26 cellular contexts compared by ENCODE assay signal in the genomic region with DNA sequence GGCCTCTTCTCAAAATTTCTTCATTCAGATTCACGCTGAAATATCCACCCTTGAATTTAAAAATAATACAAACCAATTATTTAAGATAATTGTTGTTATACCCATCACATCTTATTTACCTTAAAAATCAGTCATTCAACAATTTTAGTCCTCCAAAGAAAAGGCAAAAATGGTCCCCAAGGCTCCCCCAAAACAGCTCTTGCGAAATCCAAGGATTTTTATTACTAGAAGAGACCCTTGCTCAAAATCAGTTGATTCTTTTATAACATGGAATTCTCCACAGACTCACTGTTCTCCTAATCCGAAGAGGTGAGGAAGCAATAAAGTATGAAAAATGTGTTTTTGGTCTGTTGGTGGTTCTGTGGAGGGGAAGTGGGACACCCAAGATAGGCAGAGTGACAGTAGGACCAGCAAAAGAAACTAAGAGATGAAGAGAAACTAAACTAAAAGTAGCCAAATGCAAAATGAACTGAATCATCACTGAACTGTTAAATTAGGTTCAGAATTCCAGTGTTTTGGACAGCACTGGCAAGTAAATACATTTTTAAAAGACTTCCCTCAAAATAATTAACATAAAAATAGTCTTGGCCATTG. TPM values are rescaled to one million over a fixed set of nuclear protein-coding genes. Genes with fewer than 3 reads are reported as not detected.
DNase-seq lines count a peak whose midpoint lies in the region; ATAC-seq, FAIRE-seq and TF ChIP-seq lines count a peak whose summit lies in the region.
"Had no signal": no experiment of that assay in that cellular context is flagged by ENCODE, and none has a peak within 500 bp of the region (broad histone marks: within the 10 kb centered on the region; RNA-seq: fewer than 3 reads in every experiment).

No MANE protein-coding gene starts in this region.

- no peak overlapping the region for H4K5ac ChIP-seq in IMR-90 (ENCODE audit: low read depth, low read length)

- H3K79me1 ChIP-seq in IMR-90 (ENCODE audit: low read depth in 1 of 2, low read length in 2 of 2) (no peaks in the 10 kb centered on the region), mesenchymal stem cell (replicated peaks; ENCODE audit: low read length, poor library complexity, severe bottlenecking) (no peaks in the 10 kb centered on the region)

- H2BK15ac ChIP-seq in IMR-90 (ENCODE audit: low read depth, low read length) = no peak overlapping the region
- no peak overlapping the region for H2BK15ac ChIP-seq in mesenchymal stem cell (ENCODE audit: low read depth, poor library complexity, severe bottlenecking)

- H3K56ac ChIP-seq in IMR-90 (ENCODE audit: extremely low read depth, insufficient read depth, low read length) = no peak overlapping the region

- no peak for DNase-seq in IMR-90
- DNase-seq in endothelial cell of umbilical vein (ENCODE audit: low read depth, low spot score) = no peak
- no peak for DNase-seq in HuH-7.5 (ENCODE audit: low spot score)
- DNase-seq in mesenchymal stem cell = no peak
- DNase-seq: BE2C; EL; GF-D8; GM23248; KG1; NCI-H1092 treated with DMSO at 0.1 percent for 48 hours; NCI-H146; NCI-H2029 treated with DMSO at 0.1 percent for 48 hours; NCI-H345; NCI-H524; NCI-H774; NK-92 treated with Interleukin-12 subunit alpha and Interleukin-12 subunit beta, amount 100 ng/mL, for 24 hours; SHP77 treated with DMSO at 0.1 percent for 48 hours; SW 1271; T-helper 17 cell had no signal

- H4K91ac ChIP-seq in IMR-90 (ENCODE audit: insufficient read depth, low read depth, low read length) (no peak overlapping the region), mesenchymal stem cell (ENCODE audit: low read length) (no peak overlapping the region)

- dilution Hi-C loops in IMR-90 (cut with HindIII; ENCODE audit: low sequenced_read_pairs, unreplicated experiment) (no loop called here), endothelial cell of umbilical vein (cut with MboI; ENCODE audit: extremely low pct_ligation_motif_present, low sequenced_read_pairs) (no loop called here)

- no peak for TF ChIP-seq RAD21 in IMR-90 (IDR thresholded peaks at IDR 0.05; ENCODE audit: low read length)

- H3K27me3 ChIP-seq in IMR-90 (ENCODE audit: control insufficient read depth, insufficient read depth, low read length) (no peaks in the 10 kb centered on the region), endothelial cell of umbilical vein (ENCODE audit: control insufficient read depth in 2 of 2, insufficient read depth in 2 of 2, low read length in 2 of 2) (no peaks in the 10 kb centered on the region), mesenchymal stem cell (ENCODE audit: control insufficient read depth in 1 of 2, insufficient read depth in 1 of 2, low read length in 2 of 2) (no peaks in the 10 kb centered on the region)
- H3K27me3 ChIP-seq: BE2C had no signal

- H3K14ac ChIP-seq in IMR-90 (replicated peaks; ENCODE audit: low read depth, low read length) (no peak overlapping the region), mesenchymal stem cell (ENCODE audit: low read length in 2 of 2) (no peak overlapping the region)

- no CpG with 5 or more reads among the region's 3 CpGs for WGBS in IMR-90 (ENCODE audit: extremely low coverage in 2 of 2, insufficient read length in 1 of 2), 2 experiments
- WGBS in mesenchymal stem cell = 100% methylated on average over 2 of the region's 3 CpGs

- H2BK5ac ChIP-seq in IMR-90 (ENCODE audit: low read depth, low read length, poor library complexity, severe bottlenecking) (no peak overlapping the region), mesenchymal stem cell (ENCODE audit: low read depth, low read length, poor library complexity, severe bottlenecking) (no peak overlapping the region)

- H3K27ac ChIP-seq in IMR-90 (ENCODE audit: insufficient read depth, low read length) (no peak overlapping the region), endothelial cell of umbilical vein (ENCODE audit: insufficient read depth, low read depth, low read length) (no peak overlapping the region), mesenchymal stem cell (ENCODE audit: low read length, poor library complexity, severe bottlenecking) (no peak overlapping the region)
- H3K27ac ChIP-seq: A549, GM23248, RWPE1, SK-N-MC had no signal

- H2AK5ac ChIP-seq in IMR-90 (ENCODE audit: low read depth, low read length) (no peak overlapping the region), mesenchymal stem cell (ENCODE audit: low read length, severe bottlenecking) (no peak overlapping the region)

- H3K9me1 ChIP-seq in IMR-90 (ENCODE audit: insufficient read depth, low read length) = no peaks in the 10 kb centered on the region
- H3K9me1 ChIP-seq in endothelial cell of umbilical vein (replicated peaks; ENCODE audit: control insufficient read depth, extremely low read depth, insufficient read depth, low read length) = no peaks in the 10 kb centered on the region

- intact Hi-C loops in IMR-90 (cut with micrococcal nuclease) (no loop called here), endothelial cell of umbilical vein (cut with micrococcal nuclease) (no loop called here)

- POLR2A ChIA-PET in IMR-90 (lab: Charles Lee; ENCODE audit: unreplicated experiment) = no interaction called here
- POLR2A ChIA-PET in endothelial cell of umbilical vein (lab: Charles Lee) = no interaction called here

- H3K23ac ChIP-seq in IMR-90 (ENCODE audit: low read depth, low read length) (no peak overlapping the region), mesenchymal stem cell (ENCODE audit: low read length in 2 of 2) (no peak overlapping the region)

- TF ChIP-seq POLR2A in IMR-90 (IDR thresholded peaks at IDR 0.05; ENCODE audit: low read depth, low read length) = no peak
- TF ChIP-seq POLR2A in endothelial cell of umbilical vein (IDR thresholded peaks at IDR 0.05; ENCODE audit: low read depth, low read length) = no peak

- H3K9ac ChIP-seq in IMR-90 (ENCODE audit: low read depth, low read length) (no peak overlapping the region), endothelial cell of umbilical vein (replicated peaks; ENCODE audit: extremely low read depth, insufficient read depth, low read length) (no peak overlapping the region), mesenchymal stem cell (ENCODE audit: low read length) (no peak overlapping the region)
- H3K9ac ChIP-seq: GM23248 had no signal

- no peak for TF ChIP-seq CTCF in IMR-90 (conservative IDR thresholded peaks at IDR 0.05; ENCODE audit: low read depth, low read length)
- no peak for TF ChIP-seq CTCF in endothelial cell of umbilical vein (IDR thresholded peaks at IDR 0.05; ENCODE audit: extremely low read depth in 1 of 2, insufficient read depth in 1 of 2, low read depth in 1 of 2, low read length in 2 of 2)

- H2AK9ac ChIP-seq in IMR-90 (replicated peaks; ENCODE audit: low read depth, low read length, poor library complexity) = no peak overlapping the region

- FAIRE-seq in endothelial cell of umbilical vein (lab: Jason Lieb, UNC) = peak; percentile 18
- FAIRE-seq: A549 had no signal

- BruUV-seq in IMR-90 (replicated peaks; lab: Mats Ljungman, UMichigan) (no TSS peak), endothelial cell of umbilical vein (replicated peaks; lab: Mats Ljungman, UMichigan) (no TSS peak)

- H3K18ac ChIP-seq in IMR-90 (ENCODE audit: low read depth, low read length) = no peak overlapping the region
- no peak overlapping the region for H3K18ac ChIP-seq in mesenchymal stem cell (ENCODE audit: low read depth in 1 of 2, low read length in 2 of 2)

- H4K20me1 ChIP-seq in IMR-90 (ENCODE audit: insufficient read depth, low read length) = no peaks in the 10 kb centered on the region
- H4K20me1 ChIP-seq in endothelial cell of umbilical vein (replicated peaks; ENCODE audit: control insufficient read depth, extremely low read depth, insufficient read depth, low read length) = no peaks in the 10 kb centered on the region

- in situ Hi-C loops in IMR-90 (cut with MboI; ENCODE audit: low sequenced_read_pairs) = no loop called here

- no peak overlapping the region for H2BK20ac ChIP-seq in IMR-90 (ENCODE audit: low read depth, low read length)

- no peaks in the 10 kb centered on the region for H3K79me2 ChIP-seq in endothelial cell of umbilical vein (ENCODE audit: control insufficient read depth, insufficient read depth, low read length)

- CTCF ChIA-PET in IMR-90 (lab: Yijun Ruan, JAX) (no interaction called here), endothelial cell of umbilical vein (lab: Charles Lee) (interaction anchor here (3.1 kb wide), 1 partner anchor 42 kb away, joined by 7 read pairs; a partner anchor contains a TSS)

- H3K9me3 ChIP-seq in IMR-90 (ENCODE audit: control insufficient read depth, insufficient read depth, low read length) (no peaks in the 10 kb centered on the region), endothelial cell of umbilical vein (replicated peaks; ENCODE audit: control insufficient read depth, insufficient read depth, low read length) (no peaks in the 10 kb centered on the region), mesenchymal stem cell (ENCODE audit: control insufficient read depth, low read length) (no peaks in the 10 kb centered on the region)
- H3K9me3 ChIP-seq: A549, BE2C had no signal

- no peak overlapping the region for H3K4ac ChIP-seq in IMR-90 (ENCODE audit: low read depth, low read length)
- H3K4ac ChIP-seq in mesenchymal stem cell (ENCODE audit: low read depth in 1 of 2, low read length in 2 of 2) = no peak overlapping the region

- ATAC-seq in GM18867 (IDR thresholded peaks at IDR 0.05; ENCODE audit: unreplicated experiment) (peak; percentile 51), GM21528 (IDR thresholded peaks at IDR 0.05; ENCODE audit: low FRiP score, unreplicated experiment) (peak; percentile 50), IMR-90 (ENCODE audit: low read depth) (no peak), GM21717 (IDR thresholded peaks at IDR 0.05; ENCODE audit: unreplicated experiment) (no peak)
- ATAC-seq: A549, HCT116, T-helper 17 cell had no signal

- H3K4me2 ChIP-seq in IMR-90 (ENCODE audit: low read depth, low read length) = no peak overlapping the region
- H3K4me2 ChIP-seq in endothelial cell of umbilical vein (ENCODE audit: insufficient read depth, low read length) = no peak overlapping the region
- H3K4me2 ChIP-seq in mesenchymal stem cell (ENCODE audit: low read length, poor library complexity, severe bottlenecking) = no peak overlapping the region
- H3K4me2 ChIP-seq: A549 had no signal

- H3K4me3 ChIP-seq in IMR-90 (ENCODE audit: insufficient read depth, low read depth, low read length) (no peak overlapping the region), endothelial cell of umbilical vein (replicated peaks in 1 of 3; ENCODE audit: insufficient read depth in 1 of 3, low read depth in 1 of 3, low read length in 3 of 3) (no peak overlapping the region), mesenchymal stem cell (ENCODE audit: insufficient read depth in 1 of 2, low read depth in 1 of 2, low read length in 2 of 2) (no peak overlapping the region)
- H3K4me3 ChIP-seq: A549, GM23248, SK-N-MC had no signal

- no peak overlapping the region for H4K8ac ChIP-seq in IMR-90 (ENCODE audit: low read depth in 2 of 2, low read length in 2 of 2)
- H4K8ac ChIP-seq in mesenchymal stem cell (ENCODE audit: low read length) = no peak overlapping the region

- no peak overlapping the region for H2AFZ ChIP-seq in IMR-90 (replicated peaks; ENCODE audit: low read length, poor library complexity)
- no peak overlapping the region for H2AFZ ChIP-seq in endothelial cell of umbilical vein (ENCODE audit: low read depth, low read length)
- H2AFZ ChIP-seq in mesenchymal stem cell (ENCODE audit: low read depth, low read length) = no peak overlapping the region
- H2AFZ ChIP-seq: GM23248 had no signal

- H3K36me3 ChIP-seq in IMR-90 (ENCODE audit: control insufficient read depth, insufficient read depth, low read length) = no peaks in the 10 kb centered on the region
- H3K36me3 ChIP-seq in endothelial cell of umbilical vein (ENCODE audit: control insufficient read depth in 2 of 2, extremely low read depth in 1 of 2, insufficient read depth in 2 of 2, low read length in 2 of 2) = no peaks in the 10 kb centered on the region
- H3K36me3 ChIP-seq in mesenchymal stem cell (ENCODE audit: control insufficient read depth in 1 of 2, insufficient read depth in 2 of 2, low read depth in 1 of 2, low read length in 2 of 2) = peaks cover 0 to 4% of the 10 kb centered on the region in 2 experiments
- H3K36me3 ChIP-seq: BE2C had no signal

- H2BK120ac ChIP-seq in IMR-90 (ENCODE audit: low read depth, low read length) (no peak overlapping the region), mesenchymal stem cell (ENCODE audit: low read depth, low read length) (no peak overlapping the region)

- H2BK12ac ChIP-seq in mesenchymal stem cell (ENCODE audit: low read length in 2 of 2) = no peak overlapping the region

- H3K4me1 ChIP-seq in IMR-90 (ENCODE audit: control insufficient read depth, insufficient read depth, low read length) (no peaks in the 10 kb centered on the region), endothelial cell of umbilical vein (ENCODE audit: control insufficient read depth, extremely low read depth, insufficient read depth, low read length) (no peaks in the 10 kb centered on the region), mesenchymal stem cell (ENCODE audit: control insufficient read depth, insufficient read depth, low read depth, low read length) (no peaks in the 10 kb centered on the region)
- H3K4me1 ChIP-seq: BE2C had no signal

RNA-seq across cellular contexts. Expression of a gene that starts 19.1 kb away (rescaled TPM):
- total RNA-seq in IMR-90 (2012; rRNA removed) = not detected in 2 replicates
- not detected in 2 replicates for polyA plus RNA-seq in IMR-90 (2012; rRNA removed)
- polyA plus RNA-seq in IMR-90 (2012; cell fraction: cytosol; rRNA removed) = not detected in 2 replicates
- polyA plus RNA-seq in IMR-90 (2012; cell fraction: nucleus; rRNA removed; ENCODE audit: low replicate concordance) = not detected in 2 replicates
- not detected in 2 replicates for total RNA-seq in endothelial cell of umbilical vein
- polyA plus RNA-seq in endothelial cell of umbilical vein = 0.03 TPM in 1 of 2 replicates, not detected in the other
- 0.03 TPM in 2 replicates for polyA plus RNA-seq in endothelial cell of umbilical vein (2011; cell fraction: cytosol; rRNA removed)
- 0.07 and 0.08 TPM in 2 replicates for polyA plus RNA-seq in endothelial cell of umbilical vein (2011; cell fraction: nucleus; rRNA removed)
- 0.04 and 0.16 TPM in 2 replicates for polyA plus RNA-seq in endothelial cell of umbilical vein (2012)
- 0.04 TPM in 1 of 2 replicates, not detected in the other for polyA minus RNA-seq in endothelial cell of umbilical vein
- polyA minus RNA-seq in endothelial cell of umbilical vein (2011; cell fraction: cytosol; rRNA and poly(A)+ RNA removed) = not detected
- polyA minus RNA-seq in endothelial cell of umbilical vein (2011; cell fraction: nucleus; rRNA and poly(A)+ RNA removed) = 0.43 TPM in 1 of 2 replicates, not detected in the other
- 0.76 TPM for polyA plus RNA-seq in mesenchymal stem cell (2013, experiment 1 of 2)
- polyA plus RNA-seq in mesenchymal stem cell (2013, experiment 2 of 2) = 0.70 TPM
- total RNA-seq: GM23248 had no signal
- polyA plus RNA-seq: GM23248 had no signal

RNA-seq across cellular contexts. Expression of a gene that starts 42.1 kb away (rescaled TPM):
- total RNA-seq in IMR-90 (2012; rRNA removed) (0.72 and 1.1 TPM in 2 replicates), endothelial cell of umbilical vein (0.74 and 1.7 TPM in 2 replicates)
- polyA plus RNA-seq in IMR-90 (2012; rRNA removed) (0.90 and 1.2 TPM in 2 replicates), endothelial cell of umbilical vein (2.3 and 2.4 TPM in 2 replicates)
- polyA plus RNA-seq in IMR-90 (2012; cell fraction: cytosol; rRNA removed) = 0.55 and 1.2 TPM in 2 replicates
- polyA plus RNA-seq in IMR-90 (2012; cell fraction: nucleus; rRNA removed; ENCODE audit: low replicate concordance) = 0.22 and 0.94 TPM in 2 replicates
- polyA plus RNA-seq in endothelial cell of umbilical vein (2011; cell fraction: cytosol; rRNA removed) = 1.6 and 2.0 TPM in 2 replicates
- polyA plus RNA-seq in endothelial cell of umbilical vein (2011; cell fraction: nucleus; rRNA removed) = 1.2 and 1.4 TPM in 2 replicates
- polyA plus RNA-seq in endothelial cell of umbilical vein (2012) = 1.4 and 1.9 TPM in 2 replicates
- polyA minus RNA-seq in endothelial cell of umbilical vein = 0.39 and 0.87 TPM in 2 replicates
- 4.2 TPM for polyA minus RNA-seq in endothelial cell of umbilical vein (2011; cell fraction: cytosol; rRNA and poly(A)+ RNA removed)
- polyA minus RNA-seq in endothelial cell of umbilical vein (2011; cell fraction: nucleus; rRNA and poly(A)+ RNA removed) = 0.53 TPM in 1 of 2 replicates, not detected in the other
- polyA plus RNA-seq in mesenchymal stem cell (2013, experiment 1 of 2) = 2.5 TPM
- polyA plus RNA-seq in mesenchymal stem cell (2013, experiment 2 of 2) = 2.8 TPM

Comparison
In these comparisons a context has a peak if more than half of its experiments do, and no peak if none do; other contexts are left out.
1. ATAC-seq: peak in GM18867 (single experiment) and GM21528 (single experiment); none in IMR-90 (single experiment) and GM21717 (single experiment).